ENCODE assay signal across 1 cellular context in the genomic region with DNA sequence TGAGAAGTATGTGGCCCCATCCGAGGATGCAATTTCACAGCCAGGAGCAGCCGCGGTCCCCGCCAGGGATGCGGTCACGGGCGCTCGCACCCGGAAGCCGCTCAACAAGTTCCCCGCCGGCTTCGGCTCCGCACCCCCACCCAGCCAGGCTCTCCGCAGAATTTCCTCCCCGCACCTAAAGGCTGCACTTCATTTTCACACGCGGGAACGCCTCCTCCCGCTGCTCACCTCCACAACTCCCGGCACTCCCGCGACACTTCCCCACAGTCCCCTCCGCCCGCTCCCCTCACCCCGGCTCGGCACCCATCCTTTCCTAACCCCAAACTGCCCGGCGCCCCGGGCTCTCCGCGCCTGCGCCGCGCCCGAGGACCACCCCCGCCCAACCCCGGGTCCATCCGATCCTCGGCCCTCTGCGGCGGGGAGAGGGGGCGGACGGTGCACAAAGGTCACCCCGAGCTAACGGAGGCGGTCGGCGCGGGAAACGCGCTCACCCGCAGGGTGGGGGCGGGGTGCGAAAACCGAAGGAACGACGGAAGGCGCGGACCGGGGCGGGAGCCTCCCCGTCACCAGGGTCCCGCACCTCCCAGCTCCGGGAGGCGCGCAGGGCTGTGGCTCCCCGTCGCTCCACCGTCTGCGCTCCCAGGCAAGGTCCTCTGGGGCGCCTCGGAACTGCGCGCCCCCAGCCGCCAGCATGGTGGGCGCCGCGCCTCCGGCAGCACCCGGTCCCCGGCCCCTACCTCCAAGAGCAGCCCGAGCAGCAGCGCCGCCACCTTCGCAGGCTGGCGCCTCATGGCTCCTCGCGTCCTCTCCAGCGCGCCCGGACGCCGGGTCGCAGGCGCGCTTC.
A peak's percentile ranks its signal among the peaks of the same experiment; 100 is the strongest.
TF ChIP-seq lines count a peak whose summit lies in the region.

No MANE protein-coding gene starts in this region.

TF ChIP-seq in HepG2, 621 proteins besides CTCF, POLR2A, EP300 and RAD21 (continued from another document and continues in another):
- TF ChIP-seq, protein P1, sequence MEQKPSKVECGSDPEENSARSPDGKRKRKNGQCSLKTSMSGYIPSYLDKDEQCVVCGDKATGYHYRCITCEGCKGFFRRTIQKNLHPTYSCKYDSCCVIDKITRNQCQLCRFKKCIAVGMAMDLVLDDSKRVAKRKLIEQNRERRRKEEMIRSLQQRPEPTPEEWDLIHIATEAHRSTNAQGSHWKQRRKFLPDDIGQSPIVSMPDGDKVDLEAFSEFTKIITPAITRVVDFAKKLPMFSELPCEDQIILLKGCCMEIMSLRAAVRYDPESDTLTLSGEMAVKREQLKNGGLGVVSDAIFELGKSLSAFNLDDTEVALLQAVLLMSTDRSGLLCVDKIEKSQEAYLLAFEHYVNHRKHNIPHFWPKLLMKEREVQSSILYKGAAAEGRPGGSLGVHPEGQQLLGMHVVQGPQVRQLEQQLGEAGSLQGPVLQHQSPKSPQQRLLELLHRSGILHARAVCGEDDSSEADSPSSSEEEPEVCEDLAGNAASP (CRISPR knock-in tag; IDR thresholded peaks at IDR 0.05; ENCODE audit: borderline replicate concordance) = 0 out of 2 replicates have a peak, but pooled peaks have one; percentile 30
- no peak; the same call in 1 of the 2 replicates for TF ChIP-seq ZNF766 (CRISPR knock-in tag; IDR thresholded peaks at IDR 0.05; ENCODE audit: borderline replicate concordance)
- 0 out of 2 replicates have a peak, but pooled peaks have one; percentile 45 for TF ChIP-seq NAIF1 (CRISPR knock-in tag; IDR thresholded peaks at IDR 0.05; ENCODE audit: borderline replicate concordance)
- TF ChIP-seq, protein P2, sequence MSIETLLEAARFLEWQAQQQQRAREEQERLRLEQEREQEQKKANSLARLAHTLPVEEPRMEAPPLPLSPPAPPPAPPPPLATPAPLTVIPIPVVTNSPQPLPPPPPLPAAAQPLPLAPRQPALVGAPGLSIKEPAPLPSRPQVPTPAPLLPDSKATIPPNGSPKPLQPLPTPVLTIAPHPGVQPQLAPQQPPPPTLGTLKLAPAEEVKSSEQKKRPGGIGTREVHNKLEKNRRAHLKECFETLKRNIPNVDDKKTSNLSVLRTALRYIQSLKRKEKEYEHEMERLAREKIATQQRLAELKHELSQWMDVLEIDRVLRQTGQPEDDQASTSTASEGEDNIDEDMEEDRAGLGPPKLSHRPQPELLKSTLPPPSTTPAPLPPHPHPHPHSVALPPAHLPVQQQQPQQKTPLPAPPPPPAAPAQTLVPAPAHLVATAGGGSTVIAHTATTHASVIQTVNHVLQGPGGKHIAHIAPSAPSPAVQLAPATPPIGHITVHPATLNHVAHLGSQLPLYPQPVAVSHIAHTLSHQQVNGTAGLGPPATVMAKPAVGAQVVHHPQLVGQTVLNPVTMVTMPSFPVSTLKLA (IDR thresholded peaks at IDR 0.05) = no peak
- no peak for TF ChIP-seq EEA1 (CRISPR knock-in tag; IDR thresholded peaks at IDR 0.05; ENCODE audit: borderline replicate concordance)
- TF ChIP-seq, protein P3, sequence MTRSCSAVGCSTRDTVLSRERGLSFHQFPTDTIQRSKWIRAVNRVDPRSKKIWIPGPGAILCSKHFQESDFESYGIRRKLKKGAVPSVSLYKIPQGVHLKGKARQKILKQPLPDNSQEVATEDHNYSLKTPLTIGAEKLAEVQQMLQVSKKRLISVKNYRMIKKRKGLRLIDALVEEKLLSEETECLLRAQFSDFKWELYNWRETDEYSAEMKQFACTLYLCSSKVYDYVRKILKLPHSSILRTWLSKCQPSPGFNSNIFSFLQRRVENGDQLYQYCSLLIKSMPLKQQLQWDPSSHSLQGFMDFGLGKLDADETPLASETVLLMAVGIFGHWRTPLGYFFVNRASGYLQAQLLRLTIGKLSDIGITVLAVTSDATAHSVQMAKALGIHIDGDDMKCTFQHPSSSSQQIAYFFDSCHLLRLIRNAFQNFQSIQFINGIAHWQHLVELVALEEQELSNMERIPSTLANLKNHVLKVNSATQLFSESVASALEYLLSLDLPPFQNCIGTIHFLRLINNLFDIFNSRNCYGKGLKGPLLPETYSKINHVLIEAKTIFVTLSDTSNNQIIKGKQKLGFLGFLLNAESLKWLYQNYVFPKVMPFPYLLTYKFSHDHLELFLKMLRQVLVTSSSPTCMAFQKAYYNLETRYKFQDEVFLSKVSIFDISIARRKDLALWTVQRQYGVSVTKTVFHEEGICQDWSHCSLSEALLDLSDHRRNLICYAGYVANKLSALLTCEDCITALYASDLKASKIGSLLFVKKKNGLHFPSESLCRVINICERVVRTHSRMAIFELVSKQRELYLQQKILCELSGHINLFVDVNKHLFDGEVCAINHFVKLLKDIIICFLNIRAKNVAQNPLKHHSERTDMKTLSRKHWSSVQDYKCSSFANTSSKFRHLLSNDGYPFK (CRISPR knock-in tag; IDR thresholded peaks at IDR 0.05; ENCODE audit: borderline replicate concordance) = peak; percentile 54; the same call in 1 of the 2 replicates
- 0 out of 2 replicates have a peak, but pooled peaks have one; percentile 76 for TF ChIP-seq PRMT3 (CRISPR knock-in tag; IDR thresholded peaks at IDR 0.05; ENCODE audit: borderline replicate concordance, low read depth)
- peak in 1 of 2 experiments; percentile 70; a peak in 1 of 4 replicates for TF ChIP-seq KLF16 (CRISPR knock-in tag; IDR thresholded peaks at IDR 0.05)
- no peak for TF ChIP-seq ZBTB20 (CRISPR knock-in tag; IDR thresholded peaks at IDR 0.05; ENCODE audit: borderline replicate concordance, low read depth)
- TF ChIP-seq ZNF430 (CRISPR knock-in tag; IDR thresholded peaks at IDR 0.05) = peak; percentile 59; the same call in 1 of the 2 replicates
- TF ChIP-seq HOXA7 (CRISPR knock-in tag; IDR thresholded peaks at IDR 0.05) = no peak
- peak; percentile 84; the same call in 1 of the 2 replicates for TF ChIP-seq KMT2A (CRISPR knock-in tag; IDR thresholded peaks at IDR 0.05)
- no peak for TF ChIP-seq ZNF782 (CRISPR knock-in tag; IDR thresholded peaks at IDR 0.05; ENCODE audit: borderline replicate concordance)
- no peak for TF ChIP-seq RBM39 (IDR thresholded peaks at IDR 0.05; ENCODE audit: low read depth, low read length, poor library complexity, severe bottlenecking)
- peak; percentile 85 for TF ChIP-seq ZNF543 (CRISPR knock-in tag; IDR thresholded peaks at IDR 0.05)
- peak; percentile 75; the same call in 1 of the 2 replicates for TF ChIP-seq ZNF761 (CRISPR knock-in tag; conservative IDR thresholded peaks at IDR 0.05)
- TF ChIP-seq, protein P4, sequence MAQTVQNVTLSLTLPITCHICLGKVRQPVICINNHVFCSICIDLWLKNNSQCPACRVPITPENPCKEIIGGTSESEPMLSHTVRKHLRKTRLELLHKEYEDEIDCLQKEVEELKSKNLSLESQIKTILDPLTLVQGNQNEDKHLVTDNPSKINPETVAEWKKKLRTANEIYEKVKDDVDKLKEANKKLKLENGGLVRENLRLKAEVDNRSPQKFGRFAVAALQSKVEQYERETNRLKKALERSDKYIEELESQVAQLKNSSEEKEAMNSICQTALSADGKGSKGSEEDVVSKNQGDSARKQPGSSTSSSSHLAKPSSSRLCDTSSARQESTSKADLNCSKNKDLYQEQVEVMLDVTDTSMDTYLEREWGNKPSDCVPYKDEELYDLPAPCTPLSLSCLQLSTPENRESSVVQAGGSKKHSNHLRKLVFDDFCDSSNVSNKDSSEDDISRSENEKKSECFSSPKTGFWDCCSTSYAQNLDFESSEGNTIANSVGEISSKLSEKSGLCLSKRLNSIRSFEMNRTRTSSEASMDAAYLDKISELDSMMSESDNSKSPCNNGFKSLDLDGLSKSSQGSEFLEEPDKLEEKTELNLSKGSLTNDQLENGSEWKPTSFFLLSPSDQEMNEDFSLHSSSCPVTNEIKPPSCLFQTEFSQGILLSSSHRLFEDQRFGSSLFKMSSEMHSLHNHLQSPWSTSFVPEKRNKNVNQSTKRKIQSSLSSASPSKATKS (CRISPR knock-in tag; IDR thresholded peaks at IDR 0.05) = no peak
- TF ChIP-seq CBFB (CRISPR knock-in tag; IDR thresholded peaks at IDR 0.05) = no peak
- TF ChIP-seq, protein P5, sequence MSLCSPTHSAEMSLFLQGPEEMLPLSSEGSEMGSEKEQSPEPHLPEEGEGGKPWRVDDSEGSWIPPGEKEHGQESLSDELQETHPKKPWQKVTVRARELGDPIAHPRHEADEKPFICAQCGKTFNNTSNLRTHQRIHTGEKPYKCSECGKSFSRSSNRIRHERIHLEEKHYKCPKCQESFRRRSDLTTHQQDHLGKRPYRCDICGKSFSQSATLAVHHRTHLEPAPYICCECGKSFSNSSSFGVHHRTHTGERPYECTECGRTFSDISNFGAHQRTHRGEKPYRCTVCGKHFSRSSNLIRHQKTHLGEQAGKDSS (CRISPR knock-in tag; IDR thresholded peaks at IDR 0.05; ENCODE audit: borderline replicate concordance, low read depth) = 0 out of 2 replicates have a peak, but pooled peaks have one; percentile 46
- TF ChIP-seq MXD4 (CRISPR knock-in tag; IDR thresholded peaks at IDR 0.05) = no peak
- TF ChIP-seq, protein P6, sequence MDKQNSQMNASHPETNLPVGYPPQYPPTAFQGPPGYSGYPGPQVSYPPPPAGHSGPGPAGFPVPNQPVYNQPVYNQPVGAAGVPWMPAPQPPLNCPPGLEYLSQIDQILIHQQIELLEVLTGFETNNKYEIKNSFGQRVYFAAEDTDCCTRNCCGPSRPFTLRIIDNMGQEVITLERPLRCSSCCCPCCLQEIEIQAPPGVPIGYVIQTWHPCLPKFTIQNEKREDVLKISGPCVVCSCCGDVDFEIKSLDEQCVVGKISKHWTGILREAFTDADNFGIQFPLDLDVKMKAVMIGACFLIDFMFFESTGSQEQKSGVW (CRISPR knock-in tag; IDR thresholded peaks at IDR 0.05; ENCODE audit: borderline replicate concordance) = no peak
- no peak for TF ChIP-seq ZNF615 (CRISPR knock-in tag; IDR thresholded peaks at IDR 0.05; ENCODE audit: borderline replicate concordance)
- TF ChIP-seq, protein P7, sequence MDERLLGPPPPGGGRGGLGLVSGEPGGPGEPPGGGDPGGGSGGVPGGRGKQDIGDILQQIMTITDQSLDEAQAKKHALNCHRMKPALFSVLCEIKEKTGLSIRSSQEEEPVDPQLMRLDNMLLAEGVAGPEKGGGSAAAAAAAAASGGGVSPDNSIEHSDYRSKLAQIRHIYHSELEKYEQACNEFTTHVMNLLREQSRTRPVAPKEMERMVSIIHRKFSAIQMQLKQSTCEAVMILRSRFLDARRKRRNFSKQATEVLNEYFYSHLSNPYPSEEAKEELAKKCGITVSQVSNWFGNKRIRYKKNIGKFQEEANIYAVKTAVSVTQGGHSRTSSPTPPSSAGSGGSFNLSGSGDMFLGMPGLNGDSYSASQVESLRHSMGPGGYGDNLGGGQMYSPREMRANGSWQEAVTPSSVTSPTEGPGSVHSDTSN (CRISPR knock-in tag; IDR thresholded peaks at IDR 0.05) = no peak
- peak; percentile 60 for TF ChIP-seq HIVEP1 (CRISPR knock-in tag; IDR thresholded peaks at IDR 0.05)
- no peak for TF ChIP-seq SRF (IDR thresholded peaks at IDR 0.05; ENCODE audit: low read depth, low read length)
- TF ChIP-seq YEATS2 (CRISPR knock-in tag; IDR thresholded peaks at IDR 0.05; ENCODE audit: borderline replicate concordance) = peak; percentile 50; the same call in 1 of the 2 replicates
- TF ChIP-seq LCORL (IDR thresholded peaks at IDR 0.05) = no peak
- TF ChIP-seq LCORL (CRISPR knock-in tag; IDR thresholded peaks at IDR 0.05) = 0 out of 2 replicates have a peak, but pooled peaks have one; percentile 55
- TF ChIP-seq ZNF652 (CRISPR knock-in tag; IDR thresholded peaks at IDR 0.05; ENCODE audit: borderline replicate concordance, low read depth) = no peak
- no peak for TF ChIP-seq ATF1 (CRISPR knock-in tag; IDR thresholded peaks at IDR 0.05)
- TF ChIP-seq MTF1 (CRISPR knock-in tag; IDR thresholded peaks at IDR 0.05) = no peak
- TF ChIP-seq PHF20 (CRISPR knock-in tag; IDR thresholded peaks at IDR 0.05) = no peak
- peak; percentile 47; the same call in 1 of the 2 replicates for TF ChIP-seq SRY (CRISPR knock-in tag; IDR thresholded peaks at IDR 0.05)
- TF ChIP-seq RARA (CRISPR knock-in tag; IDR thresholded peaks at IDR 0.05) = peak; percentile 43; the same call in 1 of the 2 replicates
- no peak for TF ChIP-seq ZNF558 (CRISPR knock-in tag; IDR thresholded peaks at IDR 0.05; ENCODE audit: borderline replicate concordance)
- TF ChIP-seq, protein P8, sequence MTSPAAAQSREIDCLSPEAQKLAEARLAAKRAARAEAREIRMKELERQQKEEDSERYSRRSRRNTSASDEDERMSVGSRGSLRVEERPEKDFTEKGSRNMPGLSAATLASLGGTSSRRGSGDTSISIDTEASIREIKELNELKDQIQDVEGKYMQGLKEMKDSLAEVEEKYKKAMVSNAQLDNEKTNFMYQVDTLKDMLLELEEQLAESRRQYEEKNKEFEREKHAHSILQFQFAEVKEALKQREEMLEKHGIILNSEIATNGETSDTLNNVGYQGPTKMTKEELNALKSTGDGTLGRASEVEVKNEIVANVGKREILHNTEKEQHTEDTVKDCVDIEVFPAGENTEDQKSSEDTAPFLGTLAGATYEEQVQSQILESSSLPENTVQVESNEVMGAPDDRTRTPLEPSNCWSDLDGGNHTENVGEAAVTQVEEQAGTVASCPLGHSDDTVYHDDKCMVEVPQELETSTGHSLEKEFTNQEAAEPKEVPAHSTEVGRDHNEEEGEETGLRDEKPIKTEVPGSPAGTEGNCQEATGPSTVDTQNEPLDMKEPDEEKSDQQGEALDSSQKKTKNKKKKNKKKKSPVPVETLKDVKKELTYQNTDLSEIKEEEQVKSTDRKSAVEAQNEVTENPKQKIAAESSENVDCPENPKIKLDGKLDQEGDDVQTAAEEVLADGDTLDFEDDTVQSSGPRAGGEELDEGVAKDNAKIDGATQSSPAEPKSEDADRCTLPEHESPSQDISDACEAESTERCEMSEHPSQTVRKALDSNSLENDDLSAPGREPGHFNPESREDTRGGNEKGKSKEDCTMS (CRISPR knock-in tag; conservative IDR thresholded peaks at IDR 0.05) = no peak
- peak; percentile 83 for TF ChIP-seq HNF4A (CRISPR knock-in tag; IDR thresholded peaks at IDR 0.05)
- no peak for TF ChIP-seq IKZF4 (CRISPR knock-in tag; IDR thresholded peaks at IDR 0.05; ENCODE audit: borderline replicate concordance, low read depth, not compliant biosample characterization)
- TF ChIP-seq ETV6 (CRISPR knock-in tag; conservative IDR thresholded peaks at IDR 0.05) = no peak
- no peak for TF ChIP-seq PHB2 (IDR thresholded peaks at IDR 0.05; ENCODE audit: partially characterized antibody)
- TF ChIP-seq ZNF563 (CRISPR knock-in tag; IDR thresholded peaks at IDR 0.05) = peak; percentile 63
- TF ChIP-seq, protein P9, sequence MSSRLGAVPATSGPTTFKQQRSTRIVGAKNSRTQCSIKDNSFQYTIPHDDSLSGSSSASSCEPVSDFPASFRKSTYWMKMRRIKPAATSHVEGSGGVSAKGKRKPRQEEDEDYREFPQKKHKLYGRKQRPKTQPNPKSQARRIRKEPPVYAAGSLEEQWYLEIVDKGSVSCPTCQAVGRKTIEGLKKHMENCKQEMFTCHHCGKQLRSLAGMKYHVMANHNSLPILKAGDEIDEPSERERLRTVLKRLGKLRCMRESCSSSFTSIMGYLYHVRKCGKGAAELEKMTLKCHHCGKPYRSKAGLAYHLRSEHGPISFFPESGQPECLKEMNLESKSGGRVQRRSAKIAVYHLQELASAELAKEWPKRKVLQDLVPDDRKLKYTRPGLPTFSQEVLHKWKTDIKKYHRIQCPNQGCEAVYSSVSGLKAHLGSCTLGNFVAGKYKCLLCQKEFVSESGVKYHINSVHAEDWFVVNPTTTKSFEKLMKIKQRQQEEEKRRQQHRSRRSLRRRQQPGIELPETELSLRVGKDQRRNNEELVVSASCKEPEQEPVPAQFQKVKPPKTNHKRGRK (CRISPR knock-in tag; IDR thresholded peaks at IDR 0.05) = no peak
- TF ChIP-seq ZNF775 (CRISPR knock-in tag; IDR thresholded peaks at IDR 0.05; ENCODE audit: borderline replicate concordance) = no peak
